In genomic region chr14:90331497-90332270, GRCh38 we compare ENCODE assay signal across 8 cellular contexts. TPM values are rescaled to one million over a fixed set of nuclear protein-coding genes. Genes with fewer than 3 reads are reported as not detected.
DNase-seq lines count a peak whose midpoint lies in the region; TF ChIP-seq lines count a peak whose summit lies in the region.

Gene NRDE2, minus strand, starts transcription at chr14:90331941. Its CDS starts 37 bp downstream, at chr14:90331904.

- peak within 1 kb of the TSS; percentile 92 for H3K27ac Mint-ChIP-seq in HFFc6

- H3K27me3 ChIP-seq in neuron (ENCODE audit: insufficient read depth, low read length): no peaks in the 10 kb centered on the region

- peaks cover 12% of the 10 kb centered on the region for H3K36me3 Mint-ChIP-seq in HFFc6 (ENCODE audit: low read depth)

- H3K4me3 Mint-ChIP-seq in HFFc6: peak within 1 kb of the TSS; percentile 90

- peak; percentile 93 for DNase-seq in GM04504 (ENCODE audit: low read depth)
- peak; percentile 83 for DNase-seq in HFFc6
- peak; percentile 97 for DNase-seq in NAMALWA (ENCODE audit: low spot score)
- peak; percentile 97 for DNase-seq in SK-MEL-5 (ENCODE audit: low read depth, low spot score)
- DNase-seq in activated naive CD4-positive, alpha-beta T cell (lab: John Stamatoyannopoulos, UW): peak; percentile 79 to 95 (median 90)
- DNase-seq in foreskin melanocyte: peak; percentile 96
- DNase-seq in stromal cell of bone marrow (ENCODE audit: low read depth): peak; percentile 94

- peaks cover 14% of the 10 kb centered on the region for H3K4me1 Mint-ChIP-seq in HFFc6 (ENCODE audit: low read depth)

- TF ChIP-seq CTCF in HFFc6 (IDR thresholded peaks at IDR 0.05): no peak; the same call in 1 of the 2 replicates

- no peaks in the 10 kb centered on the region for H3K9me3 ChIP-seq in neuron (ENCODE audit: low read length)

- H2AFZ ChIP-seq in neuron (ENCODE audit: low read depth, low read length): peak within 1 kb of the TSS; percentile 83

- H3K4me1 ChIP-seq in neuron (ENCODE audit: insufficient read depth, low read length): no peaks in the 10 kb centered on the region

- peaks cover 10% of the 10 kb centered on the region for H3K27me3 Mint-ChIP-seq in HFFc6 (ENCODE audit: insufficient read depth)

- in situ Hi-C loops in SK-MEL-5 (cut with HindIII; ENCODE audit: low pct_unique_long_range_greater_than_20kb, low sequenced_read_pairs): no loop called here

- peaks cover 6% of the 10 kb centered on the region for H3K9me3 Mint-ChIP-seq in HFFc6

- no peaks in the 10 kb centered on the region for H3K36me3 ChIP-seq in neuron (ENCODE audit: insufficient read depth, low read length)

- peak within 1 kb of the TSS; percentile 92 for H3K4me3 ChIP-seq in neuron (ENCODE audit: low read length)

RNA-seq across cellular contexts. Expression of gene NRDE2, which starts in this region (rescaled TPM):
- 10 to 100 TPM in 3 of 6 experiments, 1 to 10 TPM in 3; 7.9 to 12.1 (median 9.8) TPM for total RNA-seq in HFFc6 (2021; fragmentation: NEBNext Ultra II Directional; extraction: Animal tissue kit (Norgen Biotek cat#: 25700))
- 9.8 and 11.0 TPM in 2 replicates for total RNA-seq in SK-MEL-5 (2014; rRNA removed; shearing (Covaris generic))
- 4.5 and 9.5 TPM in 2 replicates for polyA plus RNA-seq in SK-MEL-5 (2015; cell fraction: cytosol; rRNA removed)
- 14.1 and 28.3 TPM in 2 replicates for polyA plus RNA-seq in SK-MEL-5 (2015; cell fraction: nucleus; rRNA removed)

Comparison
In these comparisons a context has a peak if more than half of its experiments do, and no peak if none do; other contexts are left out.
1. Peak in every context shown above with its lines: DNase-seq and H3K4me3 ChIP-seq.